10 cellular contexts compared by ENCODE assay signal in genomic region chr3:45507820-45508317, GRCh38.
DNase-seq lines count a peak whose midpoint lies in the region; ATAC-seq, FAIRE-seq and TF ChIP-seq lines count a peak whose summit lies in the region.
"Had no signal": no experiment of that assay in that cellular context is flagged by ENCODE, and none has a peak within 500 bp of the region (broad histone marks: within the 10 kb centered on the region; RNA-seq: fewer than 3 reads in every experiment).

No MANE protein-coding gene starts in this region.

- H3K27me3 ChIP-seq in endothelial cell of umbilical vein (ENCODE audit: control insufficient read depth in 2 of 2, insufficient read depth in 2 of 2, low read length in 2 of 2) (no peaks in the 10 kb centered on the region), neural cell (ENCODE audit: insufficient read depth, low read depth, low read length) (no peaks in the 10 kb centered on the region), left lung (no peaks in the 10 kb centered on the region), small intestine (ENCODE audit: control insufficient read depth in 2 of 2, insufficient read depth in 2 of 2, low read length in 2 of 2) (no peaks in the 10 kb centered on the region)

- no peak for TF ChIP-seq POLR2A in endothelial cell of umbilical vein (IDR thresholded peaks at IDR 0.05; ENCODE audit: low read depth, low read length)

- no peaks in the 10 kb centered on the region for H3F3A ChIP-seq in neural cell (ENCODE audit: insufficient read depth, low read length, poor library complexity, severe bottlenecking)

- H4K20me1 ChIP-seq in endothelial cell of umbilical vein (replicated peaks; ENCODE audit: control insufficient read depth, extremely low read depth, insufficient read depth, low read length), result no peaks in the 10 kb centered on the region
- no peaks in the 10 kb centered on the region for H4K20me1 ChIP-seq in neural cell (ENCODE audit: insufficient read depth)

- no peak for ATAC-seq in left lung
- no peak for ATAC-seq in GM19395 (IDR thresholded peaks at IDR 0.05; ENCODE audit: unreplicated experiment)

- intact Hi-C loops in endothelial cell of umbilical vein (cut with micrococcal nuclease), result loop anchor here (1.0 kb wide), 1 partner anchor 283 kb away; no protein-coding TSS in a partner anchor
- intact Hi-C loops in left lung (cut with DNase I), result no loop called here

- TF ChIP-seq EP300 in neural cell (conservative IDR thresholded peaks at IDR 0.05; ENCODE audit: poor library complexity, severe bottlenecking), result no peak

- no peak overlapping the region for H3K27ac ChIP-seq in endothelial cell of umbilical vein (ENCODE audit: insufficient read depth, low read depth, low read length)
- no peak overlapping the region for H3K27ac ChIP-seq in neural cell (ENCODE audit: low read length)
- no peak overlapping the region for H3K27ac ChIP-seq in left lung
- peak overlapping the region in 1 of 2 donors; percentile 55 for H3K27ac ChIP-seq in small intestine (ENCODE audit: low read depth in 1 of 2, low read length in 1 of 2)

- no peak overlapping the region for H3K9ac ChIP-seq in endothelial cell of umbilical vein (replicated peaks; ENCODE audit: extremely low read depth, insufficient read depth, low read length)
- no peak overlapping the region for H3K9ac ChIP-seq in neural cell (ENCODE audit: low read length)

- BruUV-seq in endothelial cell of umbilical vein (replicated peaks; lab: Mats Ljungman, UMichigan), result no TSS peak

- WGBS in small intestine, 3 donors, result 64 to 89% (median 76%) methylated on average over 6 of the region's 6 CpGs

- dilution Hi-C loops in endothelial cell of umbilical vein (cut with MboI; ENCODE audit: extremely low pct_ligation_motif_present, low sequenced_read_pairs), result loop anchor here (25.0 kb wide), 1 partner anchor 471 kb away; the partner anchor contains the start of gene CLEC3B

- H2AFZ ChIP-seq in endothelial cell of umbilical vein (ENCODE audit: low read depth, low read length) (no peak overlapping the region), neural cell (ENCODE audit: low read depth, low read length) (no peak overlapping the region)

- H3K9me3 ChIP-seq in endothelial cell of umbilical vein (replicated peaks; ENCODE audit: control insufficient read depth, insufficient read depth, low read length), result no peaks in the 10 kb centered on the region
- no peaks in the 10 kb centered on the region for H3K9me3 ChIP-seq in neural cell (ENCODE audit: low read length)
- no peaks in the 10 kb centered on the region for H3K9me3 ChIP-seq in left lung
- no peaks in the 10 kb centered on the region for H3K9me3 ChIP-seq in small intestine (ENCODE audit: control insufficient read depth, low read depth)

- peaks cover 8% of the 10 kb centered on the region for H3K4me1 ChIP-seq in endothelial cell of umbilical vein (ENCODE audit: control insufficient read depth, extremely low read depth, insufficient read depth, low read length)
- peaks cover 0 to 15% of the 10 kb centered on the region in 2 donors for H3K4me1 ChIP-seq in left lung
- H3K4me1 ChIP-seq in small intestine (ENCODE audit: control insufficient read depth in 2 of 2, insufficient read depth in 1 of 2, low read depth in 1 of 2, low read length in 1 of 2), result peaks cover 7 to 13% of the 10 kb centered on the region in 2 donors

- H3K36me3 ChIP-seq in endothelial cell of umbilical vein (ENCODE audit: control insufficient read depth in 2 of 2, extremely low read depth in 1 of 2, insufficient read depth in 2 of 2, low read length in 2 of 2) (no peaks in the 10 kb centered on the region), neural cell (ENCODE audit: insufficient read depth, low read length) (no peaks in the 10 kb centered on the region), left lung (peaks cover 0 to under 1% of the 10 kb centered on the region in 2 donors), small intestine (ENCODE audit: control insufficient read depth in 2 of 2, insufficient read depth in 2 of 2, low read length in 2 of 2) (no peaks in the 10 kb centered on the region)

- no peak overlapping the region for H3K4me3 ChIP-seq in endothelial cell of umbilical vein (replicated peaks in 1 of 3; ENCODE audit: insufficient read depth in 1 of 3, low read depth in 1 of 3, low read length in 3 of 3)
- no peak overlapping the region for H3K4me3 ChIP-seq in neural cell (ENCODE audit: low read length)
- H3K4me3 ChIP-seq in left lung, result no peak overlapping the region
- no peak overlapping the region for H3K4me3 ChIP-seq in small intestine (ENCODE audit: low read depth in 1 of 2, low read length in 2 of 2)

- no peaks in the 10 kb centered on the region for H3K9me2 ChIP-seq in neural cell (ENCODE audit: insufficient read depth, low read length)

- POLR2A ChIA-PET in endothelial cell of umbilical vein (lab: Charles Lee), result no interaction called here

- peak; percentile 55 for TF ChIP-seq RAD21 in neural cell (conservative IDR thresholded peaks at IDR 0.05)

- TF ChIP-seq CTCF in endothelial cell of umbilical vein (IDR thresholded peaks at IDR 0.05; ENCODE audit: extremely low read depth in 1 of 2, insufficient read depth in 1 of 2, low read depth in 1 of 2, low read length in 2 of 2) (peak; percentile 29 to 70), neural cell (IDR thresholded peaks at IDR 0.05; ENCODE audit: poor library complexity, severe bottlenecking) (peak; percentile 60), left lung (IDR thresholded peaks at IDR 0.05) (peak in 1 of 2 donors; percentile 18)

- H3K79me2 ChIP-seq in endothelial cell of umbilical vein (ENCODE audit: control insufficient read depth, insufficient read depth, low read length) (no peaks in the 10 kb centered on the region), neural cell (replicated peaks; ENCODE audit: insufficient read depth, low read length) (no peaks in the 10 kb centered on the region)

- H3K9me1 ChIP-seq in endothelial cell of umbilical vein (replicated peaks; ENCODE audit: control insufficient read depth, extremely low read depth, insufficient read depth, low read length), result no peaks in the 10 kb centered on the region

- FAIRE-seq in endothelial cell of umbilical vein (lab: Jason Lieb, UNC) (no peak), small intestine (lab: Jason Lieb, UNC) (no peak)

- CTCF ChIA-PET in endothelial cell of umbilical vein (lab: Charles Lee), result interaction anchor here (0.9 to 5.9 kb wide), 18 partner anchors 8 to 470 kb away, joined by 3 to 109 read pairs (median 6); partner anchors contain the start of genes SACM1L and TMEM158

- H3K4me2 ChIP-seq in endothelial cell of umbilical vein (ENCODE audit: insufficient read depth, low read length), result no peak overlapping the region
- H3K4me2 ChIP-seq in neural cell (ENCODE audit: low read length), result no peak overlapping the region

- DNase-seq in Daoy (ENCODE audit: low read depth), result peak; percentile 74
- peak; percentile 31 for DNase-seq in NCI-H345 (lab: John Stamatoyannopoulos, UW)
- DNase-seq in endothelial cell of umbilical vein (ENCODE audit: low read depth, low spot score), result peak; percentile 53
- no peak for DNase-seq in SKM-1 treated with dmso at 0.1 percent for 144 hours (lab: John Stamatoyannopoulos, UW; ENCODE audit: unreplicated experiment)
- no peak for DNase-seq in left lung
- no peak for DNase-seq in small intestine
- DNase-seq: activated naive CD8-positive, alpha-beta T cell treated with anti-CD3 and anti-CD28 coated beads for 36 hours; NCI-H1436 had no signal

TF ChIP-seq in endothelial cell of umbilical vein, 7 proteins besides CTCF, POLR2A, EP300 and RAD21:
- TF ChIP-seq MYC (IDR thresholded peaks at IDR 0.05; ENCODE audit: low read depth, low read length), result no peak
- no peak for TF ChIP-seq MAX (IDR thresholded peaks at IDR 0.05; ENCODE audit: insufficient read depth, insufficient read length)
- no peak for TF ChIP-seq FOS (IDR thresholded peaks at IDR 0.05; ENCODE audit: borderline replicate concordance, insufficient read depth, low read length)

TF ChIP-seq in neural cell, 6 proteins besides CTCF, POLR2A, EP300 and RAD21:
- peak; percentile 63 for TF ChIP-seq SMC3 (conservative IDR thresholded peaks at IDR 0.05; ENCODE audit: poor library complexity)
- no peak for TF ChIP-seq REST (IDR thresholded peaks at IDR 0.05; ENCODE audit: borderline replicate concordance)

Comparison
In these comparisons a context has a peak if more than half of its experiments do, and no peak if none do; other contexts are left out.
1. DNase-seq: peak in Daoy (single experiment), NCI-H345 (single experiment) and endothelial cell of umbilical vein (single experiment); none in SKM-1 treated with dmso at 0.1 percent for 144 hours (single experiment), left lung (0 of 2) and small intestine (single experiment).